ENCODE assay signal across 8 cellular contexts in the genomic region with DNA sequence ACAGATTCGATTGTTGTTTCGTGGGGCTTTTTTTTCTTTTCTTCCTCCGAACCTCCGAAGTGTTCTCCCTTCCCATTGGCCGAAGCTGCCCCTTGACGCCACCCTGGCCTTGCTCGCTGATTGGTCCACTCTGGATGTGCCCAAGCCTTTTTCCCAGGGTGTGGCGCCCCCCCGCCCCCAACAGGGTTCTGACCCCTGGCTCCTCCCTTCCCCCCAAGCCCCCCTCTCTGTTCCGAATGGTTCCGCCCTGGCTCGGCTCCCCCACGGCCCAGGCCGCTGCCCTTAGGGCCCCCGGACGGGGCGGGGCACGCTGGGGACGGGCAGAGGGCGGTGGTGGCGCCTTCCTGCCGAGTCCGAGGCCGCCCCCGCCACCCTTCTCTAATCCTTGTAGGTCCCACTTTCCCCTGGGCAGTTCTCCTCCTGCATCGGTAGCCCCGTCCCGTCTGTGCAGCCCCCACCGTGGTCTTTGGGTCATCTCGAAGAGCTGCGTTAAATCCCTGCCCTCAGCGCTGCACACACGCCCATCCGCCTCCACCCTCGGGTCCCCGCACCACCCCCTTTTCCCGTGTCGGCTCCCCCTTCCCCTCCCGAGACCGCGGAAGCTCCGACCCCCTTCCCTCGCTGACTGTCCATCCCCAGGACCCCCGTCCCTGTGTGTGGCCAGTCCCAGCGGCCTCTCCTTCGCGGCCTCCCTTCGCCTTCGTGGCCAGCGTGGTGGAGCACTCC. TPM values are rescaled to one million over a fixed set of nuclear protein-coding genes. Genes with fewer than 3 reads are reported as not detected.
DNase-seq lines count a peak whose midpoint lies in the region; ATAC-seq lines count a peak whose summit lies in the region.

No MANE protein-coding gene starts in this region.

- ATAC-seq in GM21390 (IDR thresholded peaks at IDR 0.05; ENCODE audit: unreplicated experiment): peak; percentile 69

- H3K9me3 ChIP-seq in neuronal stem cell (replicated peaks in 1 of 2; ENCODE audit: control insufficient read depth in 2 of 2, insufficient read depth in 1 of 2, low read depth in 1 of 2, low read length in 2 of 2): no peaks in the 10 kb centered on the region
- H3K9me3 ChIP-seq in thymus (ENCODE audit: control insufficient read depth): no peaks in the 10 kb centered on the region

- H3K18ac ChIP-seq in neuronal stem cell (ENCODE audit: low read length): peak overlapping the region; percentile 92

- H2BK12ac ChIP-seq in neuronal stem cell (ENCODE audit: low read length): no peak overlapping the region

- H3K4me1 ChIP-seq in neuronal stem cell (ENCODE audit: control insufficient read depth in 2 of 2, insufficient read depth in 1 of 2, low read depth in 1 of 2, low read length in 2 of 2): no peaks in the 10 kb centered on the region
- no peaks in the 10 kb centered on the region for H3K4me1 ChIP-seq in thymus (ENCODE audit: control insufficient read depth, insufficient read depth, low read length)

- H3K27ac ChIP-seq in neuronal stem cell (replicated peaks; ENCODE audit: low read length): peak overlapping the region; percentile 89
- H3K27ac ChIP-seq in thymus (ENCODE audit: low read depth): peak overlapping the region; percentile 76

- no peak overlapping the region for H2BK120ac ChIP-seq in neuronal stem cell (ENCODE audit: low read depth, low read length)

- no peak overlapping the region for H3K4ac ChIP-seq in neuronal stem cell (ENCODE audit: low read length)

- no peak overlapping the region for H3K14ac ChIP-seq in neuronal stem cell (ENCODE audit: low read length)

- WGBS in neuronal stem cell (ENCODE audit: extremely low coverage in 2 of 2, insufficient read length in 2 of 2, insufficient replicate concordance in 1 of 2), 2 donors: no CpG with 5 or more reads among the region's 50 CpGs
- under 1% methylated on average over 50 of the region's 50 CpGs for WGBS in thymus

- H4K8ac ChIP-seq in neuronal stem cell (ENCODE audit: low read depth, low read length): no peak overlapping the region

- peak overlapping the region; percentile 77 for H3K9ac ChIP-seq in neuronal stem cell (ENCODE audit: low read depth, low read length, poor library complexity)

- H2AFZ ChIP-seq in neuronal stem cell (ENCODE audit: low read length): peak overlapping the region; percentile 89

- H3K4me2 ChIP-seq in neuronal stem cell (ENCODE audit: insufficient read depth, low read length, poor library complexity, severe bottlenecking): peak overlapping the region; percentile 62

- H4K91ac ChIP-seq in neuronal stem cell (ENCODE audit: low read depth, low read length, poor library complexity): no peak overlapping the region

- H3K27me3 ChIP-seq in neuronal stem cell (ENCODE audit: control insufficient read depth in 3 of 3, insufficient read depth in 3 of 3, low read depth in 1 of 3, low read length in 3 of 3) (peaks cover 0 to 35% (median 29%) of the 10 kb centered on the region in 3 experiments), thymus (ENCODE audit: control insufficient read depth, insufficient read depth) (no peaks in the 10 kb centered on the region)

- no peaks in the 10 kb centered on the region for H3K79me1 ChIP-seq in neuronal stem cell (ENCODE audit: low read depth, low read length)

- H2AK5ac ChIP-seq in neuronal stem cell (ENCODE audit: low read depth, low read length): no peak overlapping the region

- H3K4me3 ChIP-seq in neuronal stem cell (ENCODE audit: low read length in 2 of 2) (peak overlapping the region; percentile 61 to 89), thymus (ENCODE audit: low read length) (peak overlapping the region; percentile 65)

- H2BK5ac ChIP-seq in neuronal stem cell (ENCODE audit: low read length): peak overlapping the region; percentile 75

- DNase-seq in DMS 273 treated with DMSO at 0.1 percent for 48 hours (lab: John Stamatoyannopoulos, UW) (peak; percentile 70), HT1080 (ENCODE audit: low read depth) (peak; percentile 65), RKO (ENCODE audit: low spot score) (peak; percentile 91), germinal center (ENCODE audit: low spot score) (peak; percentile 90), neuronal stem cell (ENCODE audit: low spot score) (peak; percentile 85)
- peak; percentile 29 for DNase-seq in activated naive CD4-positive, alpha-beta T cell treated with anti-CD3 and anti-CD28 coated beads, Interleukin-2, amount 50 U/mL, for 16 hours

- peak overlapping the region; percentile 55 for H3K23ac ChIP-seq in neuronal stem cell (ENCODE audit: low read depth, low read length, poor library complexity)

- H3K36me3 ChIP-seq in neuronal stem cell (replicated peaks in 1 of 2; ENCODE audit: control insufficient read depth in 2 of 2, insufficient read depth in 2 of 2, low read length in 2 of 2) (peaks cover 0 to 26% of the 10 kb centered on the region in 2 donors), thymus (ENCODE audit: control insufficient read depth, insufficient read depth) (no peaks in the 10 kb centered on the region)

- peak overlapping the region; percentile 49 for H2BK15ac ChIP-seq in neuronal stem cell (ENCODE audit: low read length)

RNA-seq across cellular contexts. Expression of gene UTP14A, which starts 25.6 kb away (rescaled TPM):
- 52.6 and 53.5 TPM in 2 replicates for total RNA-seq in HT1080 (2014; rRNA removed; shearing (Covaris generic))
- polyA plus RNA-seq in HT1080 (2015; cell fraction: cytosol; rRNA removed): 32.6 and 39.9 TPM in 2 replicates
- polyA plus RNA-seq in HT1080 (2015; cell fraction: nucleus; rRNA removed): 68.6 and 74.9 TPM in 2 replicates
- 6.5 TPM for polyA plus RNA-seq in neuronal stem cell (2013, experiment 1 of 2)
- 6.3 TPM for polyA plus RNA-seq in neuronal stem cell (2013, experiment 2 of 2)
- polyA plus RNA-seq in thymus: 14.5 TPM

RNA-seq across cellular contexts. Expression of gene BCORL1, which starts 50.9 kb away (rescaled TPM):
- total RNA-seq in HT1080 (2014; rRNA removed; shearing (Covaris generic)): 1.2 and 1.6 TPM in 2 replicates
- polyA plus RNA-seq in HT1080 (2015; cell fraction: cytosol; rRNA removed): 3.3 and 3.7 TPM in 2 replicates
- polyA plus RNA-seq in HT1080 (2015; cell fraction: nucleus; rRNA removed): 7.2 and 8.6 TPM in 2 replicates
- polyA plus RNA-seq in neuronal stem cell (2013, experiment 1 of 2): 18.2 TPM
- polyA plus RNA-seq in neuronal stem cell (2013, experiment 2 of 2): 17.8 TPM
- polyA plus RNA-seq in thymus: 2.0 TPM

Comparison
In these comparisons a context has a peak if more than half of its experiments do, and no peak if none do; other contexts are left out.
1. Peak in every context shown above with its lines: DNase-seq, ATAC-seq, H3K4me3 ChIP-seq and H3K27ac ChIP-seq.
2. DNase-seq: peak in every context shown above with its lines; median percentile 91 in RKO; 90 in germinal center; 85 in neuronal stem cell; 70 in DMS 273 treated with DMSO at 0.1 percent for 48 hours; 65 in HT1080; 29 in activated naive CD4-positive, alpha-beta T cell treated with anti-CD3 and anti-CD28 coated beads, Interleukin-2, amount 50 U/mL, for 16 hours.